13 cellular contexts compared by ENCODE assay signal in the genomic region with DNA sequence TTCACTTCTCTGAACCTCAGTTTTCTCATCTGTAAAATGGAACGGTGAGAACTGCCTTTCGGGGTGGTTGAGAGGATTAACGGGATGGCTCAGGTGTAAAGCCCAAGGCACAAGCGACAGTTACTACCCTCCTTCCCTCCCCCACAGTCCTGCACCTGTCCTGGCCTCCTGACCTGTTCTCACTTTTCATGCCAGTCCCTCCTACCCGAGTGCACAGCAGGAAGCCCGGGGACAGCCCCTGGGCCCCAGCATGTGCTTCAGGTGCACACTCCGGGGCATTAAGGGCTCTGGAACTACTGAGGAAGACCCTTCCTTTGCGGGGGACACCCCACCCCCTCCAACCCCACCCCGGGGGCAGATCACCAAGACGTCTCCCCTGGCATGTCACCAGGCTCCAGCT. TPM values are rescaled to one million over a fixed set of nuclear protein-coding genes. Genes with fewer than 3 reads are reported as not detected.
DNase-seq lines count a peak whose midpoint lies in the region; ATAC-seq, FAIRE-seq and TF ChIP-seq lines count a peak whose summit lies in the region.
"Not testable (repeated sequence)": the region's sequence is repeated elsewhere in the genome, so short reads cannot be mapped to it uniquely, and the experiment has no call there.
"Had no signal": no experiment of that assay in that cellular context is flagged by ENCODE, and none has a peak within 500 bp of the region (broad histone marks: within the 10 kb centered on the region; RNA-seq: fewer than 3 reads in every experiment).

No MANE protein-coding gene starts in this region.

- not testable (repeated sequence) for TF ChIP-seq CTCF in activated CD8-positive, alpha-beta T cell treated with anti-CD3 and anti-CD28 coated beads for 36 hours (IDR thresholded peaks at IDR 0.05)

- H3K9me3 Mint-ChIP-seq in activated CD8-positive, alpha-beta T cell treated with anti-CD3 and anti-CD28 coated beads for 36 hours; memory B cell; stimulated activated memory B cell treated with anti-CD40 and anti-IgM and Interleukin-4, amounts not matched to agents 10 μg/mL and 1 μg/mL and 100 μg/mL, for 72 hours: not testable (repeated sequence)

- H3K27ac Mint-ChIP-seq in activated CD8-positive, alpha-beta T cell treated with anti-CD3 and anti-CD28 coated beads for 36 hours; memory B cell; stimulated activated memory B cell treated with anti-CD40 and anti-IgM and Interleukin-4, amounts not matched to agents 10 μg/mL and 1 μg/mL and 100 μg/mL, for 72 hours: not testable (repeated sequence)

- not testable (repeated sequence) for H3K4me3 Mint-ChIP-seq in activated CD8-positive, alpha-beta T cell treated with anti-CD3 and anti-CD28 coated beads for 36 hours; memory B cell; stimulated activated memory B cell treated with anti-CD40 and anti-IgM and Interleukin-4, amounts not matched to agents 10 μg/mL and 1 μg/mL and 100 μg/mL, for 72 hours

- CTCF ChIA-PET in activated CD8-positive, alpha-beta T cell treated with anti-CD3 and anti-CD28 coated beads for 36 hours (lab: Charles Lee) = not testable (repeated sequence)

- POLR2A ChIA-PET in activated CD8-positive, alpha-beta T cell treated with anti-CD3 and anti-CD28 coated beads for 36 hours (lab: Charles Lee) = not testable (repeated sequence)

- H3K27me3 Mint-ChIP-seq in activated CD8-positive, alpha-beta T cell treated with anti-CD3 and anti-CD28 coated beads for 36 hours; memory B cell; stimulated activated memory B cell treated with anti-CD40 and anti-IgM and Interleukin-4, amounts not matched to agents 10 μg/mL and 1 μg/mL and 100 μg/mL, for 72 hours: not testable (repeated sequence)

- not testable (repeated sequence) for TF ChIP-seq POLR2A in GM12891 (IDR thresholded peaks at IDR 0.05; ENCODE audit: low read depth, low read length)

- not testable (repeated sequence) for H3K4me1 Mint-ChIP-seq in activated CD8-positive, alpha-beta T cell treated with anti-CD3 and anti-CD28 coated beads for 36 hours (ENCODE audit: low read depth); memory B cell; stimulated activated memory B cell treated with anti-CD40 and anti-IgM and Interleukin-4, amounts not matched to agents 10 μg/mL and 1 μg/mL and 100 μg/mL, for 72 hours

- ATAC-seq in GM19351 (IDR thresholded peaks at IDR 0.05; ENCODE audit: unreplicated experiment) = peak; percentile 20
- peak; percentile 19 for ATAC-seq in GM21723 (IDR thresholded peaks at IDR 0.05; ENCODE audit: unreplicated experiment)
- ATAC-seq in activated CD8-positive, alpha-beta T cell treated with anti-CD3 and anti-CD28 coated beads for 36 hours = peak; percentile 56
- ATAC-seq in esophagus mucosa = peak; percentile 20
- peak; percentile 16 for ATAC-seq in memory B cell (ENCODE audit: low read depth)
- ATAC-seq in stimulated activated memory B cell treated with anti-CD40 and anti-IgM and Interleukin-4, amounts not matched to agents 10 μg/mL and 1 μg/mL and 100 μg/mL, for 72 hours = peak; percentile 49

- H3K36me3 Mint-ChIP-seq in activated CD8-positive, alpha-beta T cell treated with anti-CD3 and anti-CD28 coated beads for 36 hours (ENCODE audit: low read depth); memory B cell; stimulated activated memory B cell treated with anti-CD40 and anti-IgM and Interleukin-4, amounts not matched to agents 10 μg/mL and 1 μg/mL and 100 μg/mL, for 72 hours: not testable (repeated sequence)

- intact Hi-C loops in activated CD8-positive, alpha-beta T cell treated with anti-CD3 and anti-CD28 coated beads for 36 hours (cut with micrococcal nuclease) = not testable (repeated sequence)

- DNase-seq in GM12891 (ENCODE audit: insufficient read length, low spot score); activated CD8-positive, alpha-beta T cell treated with anti-CD3 and anti-CD28 coated beads for 36 hours; memory B cell (ENCODE audit: low spot score in 2 of 2): not testable (repeated sequence)

- peak; percentile 82 for FAIRE-seq in GM12891 (lab: Jason Lieb, UNC)

RNA-seq across cellular contexts. Expression of gene RASA4B, which starts 0.6 kb away (rescaled TPM):
- polyA plus RNA-seq in GM12891 (2012; ENCODE audit: low read depth, missing spikeins) = 13.7 TPM
- 10 to 100 TPM; 26.0 to 31.3 TPM for total RNA-seq in activated CD8-positive, alpha-beta T cell treated with anti-CD3 and anti-CD28 coated beads for 36 hours
- total RNA-seq in esophagus mucosa = 2.8 TPM

RNA-seq across cellular contexts. Expression of gene UPK3BL2, which starts 26.5 kb away (rescaled TPM):
- 5.6 TPM for polyA plus RNA-seq in GM12891 (2012; ENCODE audit: low read depth, missing spikeins)
- 10 to 100 TPM; 21.4 to 22.3 TPM for total RNA-seq in activated CD8-positive, alpha-beta T cell treated with anti-CD3 and anti-CD28 coated beads for 36 hours
- 88.8 TPM for total RNA-seq in esophagus mucosa

RNA-seq across cellular contexts. Expression of gene SPDYE2, which starts 34.1 kb away (rescaled TPM):
- polyA plus RNA-seq in GM12891 (2012; ENCODE audit: low read depth, missing spikeins) = 0.12 TPM
- not detected for total RNA-seq in activated CD8-positive, alpha-beta T cell treated with anti-CD3 and anti-CD28 coated beads for 36 hours
- not detected for total RNA-seq in esophagus mucosa
- total RNA-seq: A673; CD8-positive, alpha-beta T cell; H9; HT1080 had no signal
- polyA plus RNA-seq: BJ, CD14-positive monocyte had no signal

RNA-seq across cellular contexts. Expression of gene POLR2J, which starts 38.2 kb away (rescaled TPM):
- 94.7 TPM for polyA plus RNA-seq in GM12891 (2012; ENCODE audit: low read depth, missing spikeins)
- 10 to 100 TPM; 49.1 to 54.7 TPM for total RNA-seq in activated CD8-positive, alpha-beta T cell treated with anti-CD3 and anti-CD28 coated beads for 36 hours
- total RNA-seq in esophagus mucosa = 38.5 TPM

RNA-seq across cellular contexts. Expression of gene LRWD1, which starts 52.2 kb away (rescaled TPM):
- 12.5 TPM for polyA plus RNA-seq in GM12891 (2012; ENCODE audit: low read depth, missing spikeins)
- total RNA-seq in activated CD8-positive, alpha-beta T cell treated with anti-CD3 and anti-CD28 coated beads for 36 hours = 10 to 100 TPM; 12.3 to 12.7 TPM
- 8.7 TPM for total RNA-seq in esophagus mucosa
